ENCODE assay signal across 1 cellular context in genomic region chr17:45052052-45052772, GRCh38.
TF ChIP-seq lines count a peak whose summit lies in the region.

No MANE protein-coding gene starts in this region.

TF ChIP-seq in WTC11, 78 proteins besides CTCF, POLR2A, EP300 and RAD21 (continued from another document):
- no peak for TF ChIP-seq E2F1 (CRISPR knock-in tag; IDR thresholded peaks at IDR 0.05)
